8 cellular contexts compared by ENCODE assay signal in the genomic region with DNA sequence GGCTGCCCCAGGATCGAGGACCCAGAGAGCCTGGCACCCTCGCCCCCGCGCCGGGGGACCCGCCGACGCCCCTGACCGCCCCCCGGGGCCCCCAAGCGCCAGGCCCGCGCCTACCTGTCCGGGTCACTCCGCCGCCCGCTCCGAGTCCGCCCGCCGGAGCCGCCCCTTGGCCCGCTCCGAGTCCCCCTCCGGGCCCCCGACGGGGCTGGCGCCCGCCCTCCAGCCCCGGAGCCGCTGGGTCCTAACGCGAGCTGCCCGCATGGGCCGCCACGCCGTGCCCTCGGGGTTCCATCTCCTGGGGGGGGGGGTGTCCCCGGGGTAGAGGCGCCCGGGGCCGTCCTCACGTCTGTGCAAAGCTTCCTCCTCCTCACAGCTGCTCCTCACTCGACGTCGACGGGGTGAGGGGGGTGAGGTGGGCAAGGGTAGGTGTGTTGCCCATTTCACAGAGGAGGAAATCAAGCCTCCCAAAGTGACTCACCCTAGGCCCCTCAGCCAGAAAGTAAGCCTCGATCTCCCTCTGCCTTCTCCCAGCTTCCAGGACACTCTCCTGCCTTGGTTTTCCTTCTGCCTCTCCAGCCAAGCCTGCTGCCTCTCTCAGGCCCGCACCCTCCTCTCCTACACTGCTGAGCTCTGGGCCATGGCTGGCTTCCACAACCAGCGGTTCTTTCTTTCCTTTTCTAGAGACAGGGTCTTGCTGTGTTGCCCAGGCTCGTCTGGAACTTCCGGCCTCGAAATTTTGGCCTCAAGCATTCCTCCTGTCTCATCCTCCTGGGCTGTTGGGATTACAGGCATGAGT. TPM values are rescaled to one million over a fixed set of nuclear protein-coding genes. Genes with fewer than 3 reads are reported as not detected.
DNase-seq lines count a peak whose midpoint lies in the region; TF ChIP-seq lines count a peak whose summit lies in the region.

Gene MFAP2 (minus strand): TSS at position 148 of the 796 bp plus-strand sequence. CDS start 2,347 bp downstream, outside the sequence.

- H3K27ac ChIP-seq in AG04450 (ENCODE audit: low read depth, low read length) (peak within 1 kb of the TSS; percentile 87), HUES6 (ENCODE audit: low read depth, low read length) (peak within 1 kb of the TSS; percentile 73; the same call in 1 of the 2 replicates), muscle layer of colon (ENCODE audit: low read depth, low read length) (peak within 1 kb of the TSS; percentile 27)

- H3K4me1 ChIP-seq in HUES6 (ENCODE audit: control insufficient read depth, insufficient read depth, low read length) (peaks cover 29% of the 10 kb centered on the region), muscle layer of colon (ENCODE audit: insufficient read depth, low read length) (peaks cover 6% of the 10 kb centered on the region)

- H3K9ac ChIP-seq in HUES6 (ENCODE audit: low read length) (peak within 1 kb of the TSS; percentile 89), muscle layer of colon (ENCODE audit: low read length) (no peak within 1 kb of the TSS)

- POLR2A ChIA-PET in AG04450 (lab: Yijun Ruan, JAX), result interaction anchor here (0.5 to 2.8 kb wide), 3 partner anchors 9 to 14 kb away, joined by 3 to 12 read pairs (median 5); no protein-coding TSS in a partner anchor

- H3K27me3 ChIP-seq in AG04450 (ENCODE audit: control insufficient read depth, insufficient read depth, low read length), result no peaks in the 10 kb centered on the region
- H3K27me3 ChIP-seq in HUES6 (ENCODE audit: control insufficient read depth, insufficient read depth, low read length), result no peaks in the 10 kb centered on the region
- peaks cover 0 to 10% of the 10 kb centered on the region in 2 donors for H3K27me3 ChIP-seq in muscle layer of colon (ENCODE audit: control insufficient read depth in 1 of 2, insufficient read depth in 2 of 2, low read length in 2 of 2)

- H3K36me3 ChIP-seq in HUES6 (ENCODE audit: control insufficient read depth, insufficient read depth, low read length), result peaks cover 27% of the 10 kb centered on the region
- no peaks in the 10 kb centered on the region for H3K36me3 ChIP-seq in muscle layer of colon (ENCODE audit: insufficient read depth, low read length)

- no peak for TF ChIP-seq CTCF in AG04450 (IDR thresholded peaks at IDR 0.05; ENCODE audit: low read depth, low read length)

- no peaks in the 10 kb centered on the region; the same call in 1 of the 2 replicates for H3K9me3 ChIP-seq in AG04450 (ENCODE audit: control insufficient read depth, insufficient read depth, low read length)
- H3K9me3 ChIP-seq in HUES6 (ENCODE audit: control insufficient read depth, insufficient read depth, low read depth, low read length), result no peaks in the 10 kb centered on the region
- H3K9me3 ChIP-seq in muscle layer of colon (ENCODE audit: low read length), result no peaks in the 10 kb centered on the region

- H3K27ac Mint-ChIP-seq in dendritic cell treated with granulocyte-macrophage colony-stimulating factor and Interleukin-4, amounts not matched to agents 40 ng/mL and 50 ng/mL, for 4 days, result peak within 1 kb of the TSS; percentile 36

- peaks cover 13% of the 10 kb centered on the region for H3K36me3 Mint-ChIP-seq in dendritic cell treated with granulocyte-macrophage colony-stimulating factor and Interleukin-4, amounts not matched to agents 40 ng/mL and 50 ng/mL, for 4 days (ENCODE audit: low read depth)

- H3K4me3 Mint-ChIP-seq in dendritic cell treated with granulocyte-macrophage colony-stimulating factor and Interleukin-4, amounts not matched to agents 40 ng/mL and 50 ng/mL, for 4 days, result peak within 1 kb of the TSS; percentile 30

- peak within 1 kb of the TSS; percentile 72 for H3K4me3 ChIP-seq in AG04450 (ENCODE audit: low read depth, low read length)
- H3K4me3 ChIP-seq in HUES6 (ENCODE audit: low read depth, low read length), result peak within 1 kb of the TSS; percentile 87
- peak within 1 kb of the TSS; percentile 58 to 77 for H3K4me3 ChIP-seq in muscle layer of colon (ENCODE audit: low read depth in 1 of 2, low read length in 2 of 2)

- intact Hi-C loops in dendritic cell treated with granulocyte-macrophage colony-stimulating factor and Interleukin-4, amounts not matched to agents 40 ng/mL and 50 ng/mL, for 4 days (cut with micrococcal nuclease), result no loop called here

- no peak for DNase-seq in AG04450 (ENCODE audit: low read depth, low spot score)
- no peak for DNase-seq in D341Med (ENCODE audit: low spot score)
- no peak for DNase-seq in activated effector memory CD4-positive, alpha-beta T cell treated with anti-CD3 and anti-CD28 coated beads, Interleukin-2, amount 50 U/mL, for 16 hours
- DNase-seq in medulla oblongata (ENCODE audit: extremely low spot score), result no peak
- DNase-seq in GDM1 (lab: John Stamatoyannopoulos, UW), result no peak

- H3K9me3 Mint-ChIP-seq in dendritic cell treated with granulocyte-macrophage colony-stimulating factor and Interleukin-4, amounts not matched to agents 40 ng/mL and 50 ng/mL, for 4 days, result no peaks in the 10 kb centered on the region

- H3K27me3 Mint-ChIP-seq in dendritic cell treated with granulocyte-macrophage colony-stimulating factor and Interleukin-4, amounts not matched to agents 40 ng/mL and 50 ng/mL, for 4 days, result peaks cover 55% of the 10 kb centered on the region

- CTCF ChIA-PET in AG04450 (lab: Charles Lee), result interaction anchor here (1.5 to 2.9 kb wide), 2 partner anchors 20 to 29 kb away, joined by 4 to 13 read pairs; no protein-coding TSS in a partner anchor

- peaks cover 12% of the 10 kb centered on the region for H3K4me1 Mint-ChIP-seq in dendritic cell treated with granulocyte-macrophage colony-stimulating factor and Interleukin-4, amounts not matched to agents 40 ng/mL and 50 ng/mL, for 4 days (ENCODE audit: low read depth)

RNA-seq across cellular contexts. Expression of gene MFAP2, which starts in this region (rescaled TPM):
- polyA plus RNA-seq in AG04450 (2011; rRNA removed), result 30.9 and 43.9 TPM in 2 replicates
- 31.1 and 59.2 TPM in 2 replicates for polyA minus RNA-seq in AG04450 (2011; rRNA and poly(A)+ RNA removed)

Comparison
In these comparisons a context has a peak if more than half of its experiments do, and no peak if none do; other contexts are left out.
1. H3K27ac ChIP-seq: peak in every context shown above with its lines; median percentile 87 in AG04450; 73 in HUES6; 27 in muscle layer of colon.